1 cellular context compared by ENCODE assay signal in the genomic region with DNA sequence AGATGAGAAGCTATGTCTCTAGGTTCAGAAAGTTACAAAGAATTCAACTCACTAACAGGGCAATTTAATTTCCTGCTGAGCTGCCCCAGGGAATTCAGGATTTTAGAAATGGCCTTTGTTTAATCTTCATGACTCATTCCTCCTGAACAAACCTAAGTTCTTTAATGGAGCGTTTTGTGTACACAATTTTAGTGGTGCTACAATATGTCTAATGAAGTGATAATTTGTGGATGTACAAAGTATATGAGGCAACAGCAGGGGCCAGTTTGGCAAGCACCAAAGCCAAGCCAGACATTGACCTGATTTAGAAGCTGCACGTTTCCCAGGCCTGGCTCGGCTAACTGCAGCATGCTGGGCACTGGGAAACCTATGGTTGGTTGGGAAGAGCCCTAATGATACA.
TF ChIP-seq lines count a peak whose summit lies in the region.

No MANE protein-coding gene starts in this region.

TF ChIP-seq in HEK293, 187 proteins besides CTCF, POLR2A, EP300 and RAD21 (continued from another document and continues in another):
- TF ChIP-seq, protein P1, sequence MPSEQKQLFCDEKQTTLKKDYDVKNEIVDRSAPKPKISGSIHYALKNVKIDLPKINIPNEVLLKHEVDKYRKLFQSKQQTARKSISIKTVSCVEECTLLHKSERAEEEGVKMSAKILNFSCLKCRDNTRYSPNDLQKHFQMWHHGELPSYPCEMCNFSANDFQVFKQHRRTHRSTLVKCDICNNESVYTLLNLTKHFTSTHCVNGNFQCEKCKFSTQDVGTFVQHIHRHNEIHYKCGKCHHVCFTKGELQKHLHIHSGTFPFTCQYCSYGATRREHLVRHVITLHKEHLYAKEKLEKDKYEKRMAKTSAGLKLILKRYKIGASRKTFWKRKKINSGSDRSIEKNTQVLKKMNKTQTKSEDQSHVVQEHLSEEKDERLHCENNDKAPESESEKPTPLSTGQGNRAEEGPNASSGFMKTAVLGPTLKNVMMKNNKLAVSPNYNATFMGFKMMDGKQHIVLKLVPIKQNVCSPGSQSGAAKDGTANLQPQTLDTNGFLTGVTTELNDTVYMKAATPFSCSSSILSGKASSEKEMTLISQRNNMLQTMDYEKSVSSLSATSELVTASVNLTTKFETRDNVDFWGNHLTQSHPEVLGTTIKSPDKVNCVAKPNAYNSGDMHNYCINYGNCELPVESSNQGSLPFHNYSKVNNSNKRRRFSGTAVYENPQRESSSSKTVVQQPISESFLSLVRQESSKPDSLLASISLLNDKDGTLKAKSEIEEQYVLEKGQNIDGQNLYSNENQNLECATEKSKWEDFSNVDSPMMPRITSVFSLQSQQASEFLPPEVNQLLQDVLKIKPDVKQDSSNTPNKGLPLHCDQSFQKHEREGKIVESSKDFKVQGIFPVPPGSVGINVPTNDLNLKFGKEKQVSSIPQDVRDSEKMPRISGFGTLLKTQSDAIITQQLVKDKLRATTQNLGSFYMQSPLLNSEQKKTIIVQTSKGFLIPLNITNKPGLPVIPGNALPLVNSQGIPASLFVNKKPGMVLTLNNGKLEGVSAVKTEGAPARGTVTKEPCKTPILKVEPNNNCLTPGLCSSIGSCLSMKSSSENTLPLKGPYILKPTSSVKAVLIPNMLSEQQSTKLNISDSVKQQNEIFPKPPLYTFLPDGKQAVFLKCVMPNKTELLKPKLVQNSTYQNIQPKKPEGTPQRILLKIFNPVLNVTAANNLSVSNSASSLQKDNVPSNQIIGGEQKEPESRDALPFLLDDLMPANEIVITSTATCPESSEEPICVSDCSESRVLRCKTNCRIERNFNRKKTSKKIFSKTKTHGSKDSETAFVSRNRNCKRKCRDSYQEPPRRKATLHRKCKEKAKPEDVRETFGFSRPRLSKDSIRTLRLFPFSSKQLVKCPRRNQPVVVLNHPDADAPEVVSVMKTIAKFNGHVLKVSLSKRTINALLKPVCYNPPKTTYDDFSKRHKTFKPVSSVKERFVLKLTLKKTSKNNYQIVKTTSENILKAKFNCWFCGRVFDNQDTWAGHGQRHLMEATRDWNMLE (tag by site-specific recombination; conservative IDR thresholded peaks at IDR 0.05; ENCODE audit: low read depth): peak; percentile 48; the same call in 1 of the 2 replicates
- TF ChIP-seq ZBTB48 (tag by site-specific recombination; IDR thresholded peaks at IDR 0.05) (no peak), YY1 (tag by site-specific recombination; IDR thresholded peaks at IDR 0.05) (peak; percentile 29; the same call in 1 of the 2 replicates), ZNF350 (tag by site-specific recombination; IDR thresholded peaks at IDR 0.05) (no peak), ZFHX2 (tag by site-specific recombination; conservative IDR thresholded peaks at IDR 0.05) (no peak), OVOL3 (tag by site-specific recombination; IDR thresholded peaks at IDR 0.05) (peak; percentile 50; the same call in 1 of the 2 replicates), SETDB1 (IDR thresholded peaks at IDR 0.05; ENCODE audit: insufficient read length, low read length) (no peak), SP3 (tag by site-specific recombination; IDR thresholded peaks at IDR 0.05) (no peak), BCL11B (tag by site-specific recombination; IDR thresholded peaks at IDR 0.05; ENCODE audit: low read depth) (no peak), ZBTB17 (tag by site-specific recombination; IDR thresholded peaks at IDR 0.05) (peak; percentile 69), ZNF658 (tag by site-specific recombination; IDR thresholded peaks at IDR 0.05) (no peak), ZNF600 (tag by site-specific recombination; IDR thresholded peaks at IDR 0.05) (no peak), WT1 (tag by site-specific recombination; IDR thresholded peaks at IDR 0.05) (peak; percentile 77), ZNF23 (tag by site-specific recombination; IDR thresholded peaks at IDR 0.05; ENCODE audit: borderline replicate concordance) (no peak), ZNF2 (tag by site-specific recombination; IDR thresholded peaks at IDR 0.05) (peak; percentile 46), ZNF138 (tag by site-specific recombination; IDR thresholded peaks at IDR 0.05; ENCODE audit: borderline replicate concordance) (no peak), ZNF76 (tag by site-specific recombination; IDR thresholded peaks at IDR 0.05; ENCODE audit: borderline replicate concordance, low read depth) (no peak), ZNF549 (tag by site-specific recombination; IDR thresholded peaks at IDR 0.05) (no peak), ZNF391 (tag by site-specific recombination; IDR thresholded peaks at IDR 0.05; ENCODE audit: borderline replicate concordance, low read depth) (peak; percentile 76; the same call in 1 of the 2 replicates), ZNF571 (tag by site-specific recombination; IDR thresholded peaks at IDR 0.05) (no peak), ZNF112 (tag by site-specific recombination; IDR thresholded peaks at IDR 0.05) (no peak), ZNF544 (tag by site-specific recombination; IDR thresholded peaks at IDR 0.05) (no peak), ZSCAN16 (tag by site-specific recombination; IDR thresholded peaks at IDR 0.05) (peak; percentile 90), ZNF311 (tag by site-specific recombination; IDR thresholded peaks at IDR 0.05; ENCODE audit: borderline replicate concordance) (no peak), ZEB2 (tag by site-specific recombination; IDR thresholded peaks at IDR 0.05) (peak; percentile 66), ZFP3 (tag by site-specific recombination; IDR thresholded peaks at IDR 0.05; ENCODE audit: low read depth) (no peak), ZSCAN30 (tag by site-specific recombination; IDR thresholded peaks at IDR 0.05) (peak; percentile 58), ZNF555 (tag by site-specific recombination; conservative IDR thresholded peaks at IDR 0.05) (no peak), ZNF266 (tag by site-specific recombination; IDR thresholded peaks at IDR 0.05; ENCODE audit: low read depth) (no peak), RBAK (tag by site-specific recombination; IDR thresholded peaks at IDR 0.05) (no peak), ZNF426 (tag by site-specific recombination; IDR thresholded peaks at IDR 0.05) (no peak), EGR2 (tag by site-specific recombination; IDR thresholded peaks at IDR 0.05; ENCODE audit: low read depth) (no peak), ZNF16 (tag by site-specific recombination; IDR thresholded peaks at IDR 0.05; ENCODE audit: low read depth) (no peak), ZNF155 (tag by site-specific recombination; IDR thresholded peaks at IDR 0.05) (no peak), GFI1B (tag by site-specific recombination; IDR thresholded peaks at IDR 0.05) (peak; percentile 95), ZNF223 (tag by site-specific recombination; IDR thresholded peaks at IDR 0.05) (no peak), ZNF843 (tag by site-specific recombination; IDR thresholded peaks at IDR 0.05) (peak; percentile 93), ZNF423 (tag by site-specific recombination; IDR thresholded peaks at IDR 0.05) (no peak), KLF9 (tag by site-specific recombination; IDR thresholded peaks at IDR 0.05; ENCODE audit: low read depth) (no peak), ZNF140 (tag by site-specific recombination; IDR thresholded peaks at IDR 0.05) (no peak), ZNF670 (tag by site-specific recombination; IDR thresholded peaks at IDR 0.05; ENCODE audit: low read depth) (no peak), ZNF596 (tag by site-specific recombination; IDR thresholded peaks at IDR 0.05) (no peak), ZNF121 (tag by site-specific recombination; IDR thresholded peaks at IDR 0.05) (no peak), ZNF366 (tag by site-specific recombination; conservative IDR thresholded peaks at IDR 0.05) (peak; percentile 84), MYNN (tag by site-specific recombination; IDR thresholded peaks at IDR 0.05; ENCODE audit: borderline replicate concordance) (no peak)
- TF ChIP-seq, protein P2, sequence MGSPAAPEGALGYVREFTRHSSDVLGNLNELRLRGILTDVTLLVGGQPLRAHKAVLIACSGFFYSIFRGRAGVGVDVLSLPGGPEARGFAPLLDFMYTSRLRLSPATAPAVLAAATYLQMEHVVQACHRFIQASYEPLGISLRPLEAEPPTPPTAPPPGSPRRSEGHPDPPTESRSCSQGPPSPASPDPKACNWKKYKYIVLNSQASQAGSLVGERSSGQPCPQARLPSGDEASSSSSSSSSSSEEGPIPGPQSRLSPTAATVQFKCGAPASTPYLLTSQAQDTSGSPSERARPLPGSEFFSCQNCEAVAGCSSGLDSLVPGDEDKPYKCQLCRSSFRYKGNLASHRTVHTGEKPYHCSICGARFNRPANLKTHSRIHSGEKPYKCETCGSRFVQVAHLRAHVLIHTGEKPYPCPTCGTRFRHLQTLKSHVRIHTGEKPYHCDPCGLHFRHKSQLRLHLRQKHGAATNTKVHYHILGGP (tag by site-specific recombination; IDR thresholded peaks at IDR 0.05): 0 out of 2 replicates have a peak, but pooled peaks have one; percentile 33
- TF ChIP-seq, protein P3, sequence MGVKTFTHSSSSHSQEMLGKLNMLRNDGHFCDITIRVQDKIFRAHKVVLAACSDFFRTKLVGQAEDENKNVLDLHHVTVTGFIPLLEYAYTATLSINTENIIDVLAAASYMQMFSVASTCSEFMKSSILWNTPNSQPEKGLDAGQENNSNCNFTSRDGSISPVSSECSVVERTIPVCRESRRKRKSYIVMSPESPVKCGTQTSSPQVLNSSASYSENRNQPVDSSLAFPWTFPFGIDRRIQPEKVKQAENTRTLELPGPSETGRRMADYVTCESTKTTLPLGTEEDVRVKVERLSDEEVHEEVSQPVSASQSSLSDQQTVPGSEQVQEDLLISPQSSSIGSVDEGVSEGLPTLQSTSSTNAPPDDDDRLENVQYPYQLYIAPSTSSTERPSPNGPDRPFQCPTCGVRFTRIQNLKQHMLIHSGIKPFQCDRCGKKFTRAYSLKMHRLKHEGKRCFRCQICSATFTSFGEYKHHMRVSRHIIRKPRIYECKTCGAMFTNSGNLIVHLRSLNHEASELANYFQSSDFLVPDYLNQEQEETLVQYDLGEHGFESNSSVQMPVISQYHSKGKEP (tag by site-specific recombination; IDR thresholded peaks at IDR 0.05): peak; percentile 63
- TF ChIP-seq, protein P4, sequence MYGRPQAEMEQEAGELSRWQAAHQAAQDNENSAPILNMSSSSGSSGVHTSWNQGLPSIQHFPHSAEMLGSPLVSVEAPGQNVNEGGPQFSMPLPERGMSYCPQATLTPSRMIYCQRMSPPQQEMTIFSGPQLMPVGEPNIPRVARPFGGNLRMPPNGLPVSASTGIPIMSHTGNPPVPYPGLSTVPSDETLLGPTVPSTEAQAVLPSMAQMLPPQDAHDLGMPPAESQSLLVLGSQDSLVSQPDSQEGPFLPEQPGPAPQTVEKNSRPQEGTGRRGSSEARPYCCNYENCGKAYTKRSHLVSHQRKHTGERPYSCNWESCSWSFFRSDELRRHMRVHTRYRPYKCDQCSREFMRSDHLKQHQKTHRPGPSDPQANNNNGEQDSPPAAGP (tag by site-specific recombination; IDR thresholded peaks at IDR 0.05): no peak
- TF ChIP-seq, protein P5, sequence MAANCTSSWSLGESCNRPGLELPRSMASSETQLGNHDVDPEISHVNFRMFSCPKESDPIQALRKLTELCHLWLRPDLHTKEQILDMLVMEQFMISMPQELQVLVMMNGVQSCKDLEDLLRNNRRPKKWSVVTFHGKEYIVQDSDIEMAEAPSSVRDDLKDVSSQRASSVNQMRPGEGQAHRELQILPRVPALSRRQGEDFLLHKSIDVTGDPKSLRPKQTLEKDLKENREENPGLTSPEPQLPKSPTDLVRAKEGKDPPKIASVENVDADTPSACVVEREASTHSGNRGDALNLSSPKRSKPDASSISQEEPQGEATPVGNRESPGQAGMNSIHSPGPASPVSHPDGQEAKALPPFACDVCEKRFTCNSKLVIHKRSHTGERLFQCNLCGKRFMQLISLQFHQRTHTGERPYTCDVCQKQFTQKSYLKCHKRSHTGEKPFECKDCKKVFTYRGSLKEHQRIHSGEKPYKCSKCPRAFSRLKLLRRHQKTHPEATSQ (tag by site-specific recombination; IDR thresholded peaks at IDR 0.05): no peak
- TF ChIP-seq, protein P6, sequence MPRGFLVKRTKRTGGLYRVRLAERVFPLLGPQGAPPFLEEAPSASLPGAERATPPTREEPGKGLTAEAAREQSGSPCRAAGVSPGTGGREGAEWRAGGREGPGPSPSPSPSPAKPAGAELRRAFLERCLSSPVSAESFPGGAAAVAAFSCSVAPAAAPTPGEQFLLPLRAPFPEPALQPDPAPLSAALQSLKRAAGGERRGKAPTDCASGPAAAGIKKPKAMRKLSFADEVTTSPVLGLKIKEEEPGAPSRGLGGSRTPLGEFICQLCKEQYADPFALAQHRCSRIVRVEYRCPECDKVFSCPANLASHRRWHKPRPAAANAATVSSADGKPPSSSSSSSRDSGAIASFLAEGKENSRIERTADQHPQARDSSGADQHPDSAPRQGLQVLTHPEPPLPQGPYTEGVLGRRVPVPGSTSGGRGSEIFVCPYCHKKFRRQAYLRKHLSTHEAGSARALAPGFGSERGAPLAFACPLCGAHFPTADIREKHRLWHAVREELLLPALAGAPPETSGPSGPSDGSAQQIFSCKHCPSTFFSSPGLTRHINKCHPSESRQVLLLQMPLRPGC (tag by site-specific recombination; IDR thresholded peaks at IDR 0.05): peak; percentile 90
- TF ChIP-seq, protein P7, sequence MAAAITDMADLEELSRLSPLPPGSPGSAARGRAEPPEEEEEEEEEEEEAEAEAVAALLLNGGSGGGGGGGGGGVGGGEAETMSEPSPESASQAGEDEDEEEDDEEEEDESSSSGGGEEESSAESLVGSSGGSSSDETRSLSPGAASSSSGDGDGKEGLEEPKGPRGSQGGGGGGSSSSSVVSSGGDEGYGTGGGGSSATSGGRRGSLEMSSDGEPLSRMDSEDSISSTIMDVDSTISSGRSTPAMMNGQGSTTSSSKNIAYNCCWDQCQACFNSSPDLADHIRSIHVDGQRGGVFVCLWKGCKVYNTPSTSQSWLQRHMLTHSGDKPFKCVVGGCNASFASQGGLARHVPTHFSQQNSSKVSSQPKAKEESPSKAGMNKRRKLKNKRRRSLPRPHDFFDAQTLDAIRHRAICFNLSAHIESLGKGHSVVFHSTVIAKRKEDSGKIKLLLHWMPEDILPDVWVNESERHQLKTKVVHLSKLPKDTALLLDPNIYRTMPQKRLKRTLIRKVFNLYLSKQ (tag by site-specific recombination; IDR thresholded peaks at IDR 0.05; ENCODE audit: borderline replicate concordance): no peak
- TF ChIP-seq, protein P8, sequence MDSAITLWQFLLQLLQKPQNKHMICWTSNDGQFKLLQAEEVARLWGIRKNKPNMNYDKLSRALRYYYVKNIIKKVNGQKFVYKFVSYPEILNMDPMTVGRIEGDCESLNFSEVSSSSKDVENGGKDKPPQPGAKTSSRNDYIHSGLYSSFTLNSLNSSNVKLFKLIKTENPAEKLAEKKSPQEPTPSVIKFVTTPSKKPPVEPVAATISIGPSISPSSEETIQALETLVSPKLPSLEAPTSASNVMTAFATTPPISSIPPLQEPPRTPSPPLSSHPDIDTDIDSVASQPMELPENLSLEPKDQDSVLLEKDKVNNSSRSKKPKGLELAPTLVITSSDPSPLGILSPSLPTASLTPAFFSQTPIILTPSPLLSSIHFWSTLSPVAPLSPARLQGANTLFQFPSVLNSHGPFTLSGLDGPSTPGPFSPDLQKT (IDR thresholded peaks at IDR 0.05; ENCODE audit: borderline replicate concordance, low read depth, low read length): no peak
- TF ChIP-seq, protein P9, sequence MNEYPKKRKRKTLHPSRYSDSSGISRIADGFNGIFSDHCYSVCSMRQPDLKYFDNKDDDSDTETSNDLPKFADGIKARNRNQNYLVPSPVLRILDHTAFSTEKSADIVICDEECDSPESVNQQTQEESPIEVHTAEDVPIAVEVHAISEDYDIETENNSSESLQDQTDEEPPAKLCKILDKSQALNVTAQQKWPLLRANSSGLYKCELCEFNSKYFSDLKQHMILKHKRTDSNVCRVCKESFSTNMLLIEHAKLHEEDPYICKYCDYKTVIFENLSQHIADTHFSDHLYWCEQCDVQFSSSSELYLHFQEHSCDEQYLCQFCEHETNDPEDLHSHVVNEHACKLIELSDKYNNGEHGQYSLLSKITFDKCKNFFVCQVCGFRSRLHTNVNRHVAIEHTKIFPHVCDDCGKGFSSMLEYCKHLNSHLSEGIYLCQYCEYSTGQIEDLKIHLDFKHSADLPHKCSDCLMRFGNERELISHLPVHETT (tag by site-specific recombination; IDR thresholded peaks at IDR 0.05): peak; percentile 78; the same call in 1 of the 2 replicates
